Comparison of ENCODE assay signal across 8 cellular contexts in the genomic region with DNA sequence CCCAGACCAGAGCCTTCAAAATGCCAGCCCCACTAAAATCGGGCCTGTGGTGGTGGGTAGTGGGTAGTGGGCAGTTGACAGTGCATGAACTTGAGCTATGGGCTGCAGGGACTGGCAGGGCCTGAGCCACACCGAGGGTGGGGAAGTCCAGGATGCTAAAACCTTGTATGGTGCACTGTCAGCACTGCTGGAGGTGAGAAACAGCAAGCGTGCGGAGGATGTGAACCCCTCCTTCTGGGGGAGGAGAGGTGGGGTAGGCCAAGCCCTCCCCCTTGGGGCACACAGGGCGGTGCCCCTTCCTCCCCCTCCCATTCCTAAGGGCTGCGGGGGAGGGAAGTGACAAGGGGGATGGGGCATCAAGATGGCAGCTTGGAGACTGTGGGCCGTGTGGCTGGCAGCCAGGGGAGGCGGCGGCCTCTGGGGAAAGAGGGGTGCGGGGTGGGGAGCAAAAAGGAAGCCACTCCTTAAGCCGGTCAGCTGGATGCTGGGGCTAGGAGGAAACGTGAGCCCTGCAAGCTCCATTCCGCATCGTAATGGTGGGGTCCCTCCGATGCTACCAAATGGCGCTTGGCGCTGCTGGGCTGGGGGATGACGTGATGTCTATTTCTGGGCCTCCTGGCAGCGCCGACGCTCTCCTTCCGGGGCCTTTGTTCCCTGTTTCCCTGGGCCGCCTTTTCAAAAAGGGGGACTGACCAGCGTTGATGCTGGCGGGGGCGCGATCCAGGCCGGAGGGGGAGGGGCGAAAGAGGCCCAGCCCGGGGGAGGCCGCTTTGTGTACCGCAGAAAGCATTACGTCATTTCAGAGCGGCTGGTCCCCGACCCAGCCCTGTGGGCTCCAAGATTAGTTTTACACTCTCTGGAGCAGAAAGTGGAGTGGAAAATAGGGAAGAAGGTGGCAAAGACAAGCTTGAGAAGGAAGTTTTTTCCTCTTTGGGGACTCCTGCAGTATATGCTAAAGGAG. TPM values are rescaled to one million over a fixed set of nuclear protein-coding genes. Genes with fewer than 3 reads are reported as not detected.
DNase-seq lines count a peak whose midpoint lies in the region; ATAC-seq and TF ChIP-seq lines count a peak whose summit lies in the region.

No MANE protein-coding gene starts in this region.

- 2 to 5% methylated on average over 29 to 34 of the region's 35 CpGs for WGBS in lower leg skin, 2 donors

- TF ChIP-seq CTCF in dorsolateral prefrontal cortex (IDR thresholded peaks at IDR 0.05 in 54 of 56, conservative IDR thresholded peaks at IDR 0.05 in 2 of 56; ENCODE audit: low read depth in 1 of 56, partially characterized antibody in 56 of 56) = peak in 8 of 56 donors; percentile 3 to 35 (median 14)
- TF ChIP-seq CTCF in lower leg skin (IDR thresholded peaks at IDR 0.05) = no peak

- ATAC-seq in GM21529 (IDR thresholded peaks at IDR 0.05; ENCODE audit: unreplicated experiment) (peak; percentile 25), HG03280 (IDR thresholded peaks at IDR 0.05; ENCODE audit: unreplicated experiment) (no peak)

- TF ChIP-seq POLR2A in lower leg skin (IDR thresholded peaks at IDR 0.05) = no peak

- peak; percentile 33 to 97 (median 93) for DNase-seq in C1 segment of cervical spinal cord (lab: John Stamatoyannopoulos, UW)
- DNase-seq in NCI-H345 (lab: John Stamatoyannopoulos, UW) = peak; percentile 98
- peak; percentile 40 for DNase-seq in activated CD4-positive, alpha-beta T cell treated with anti-CD3 and anti-CD28 coated beads, Interleukin-2, amount 50 U/mL, for 1 hour
- DNase-seq in dorsolateral prefrontal cortex = peak; percentile 74 to 93 (median 90)
- DNase-seq in lower leg skin (ENCODE audit: low spot score in 2 of 2) = peak; percentile 44 to 95
- peak in 2 of 3 experiments; percentile 13 to 22 for DNase-seq in stimulated activated CD4-positive, alpha-beta T cell treated with anti-CD3 and anti-CD28 coated beads, TNF-alpha, amount 100 ng/mL, for 4 hours (ENCODE audit: low read depth in 3 of 3)

- H3K27ac ChIP-seq in dorsolateral prefrontal cortex = peak overlapping the region; percentile 75 to 99 (median 98)

- intact Hi-C loops in dorsolateral prefrontal cortex (cut with DNase I) (loop anchor here (1.0 to 5.0 kb wide), 6 partner anchors 11 to 192 kb away; a partner anchor contains a TSS), lower leg skin (cut with DNase I; ENCODE audit: low total_unique reads) (no loop called here)

- H3K4me3 ChIP-seq in dorsolateral prefrontal cortex = peak overlapping the region; percentile 61 to 97 (median 88)
- H3K4me3 ChIP-seq in lower leg skin (ENCODE audit: low read depth, poor library complexity, severe bottlenecking) = no peak overlapping the region

- no peaks in the 10 kb centered on the region for H3K27me3 ChIP-seq in dorsolateral prefrontal cortex

RNA-seq across cellular contexts. Expression of a gene that starts 0.8 kb away (rescaled TPM):
- total RNA-seq in dorsolateral prefrontal cortex = 100 to 1,000 TPM; 201 to 462 (median 357) TPM
- 1 to 10 TPM; 1.7 to 4.0 (median 3.5) TPM for total RNA-seq in lower leg skin

RNA-seq across cellular contexts. Expression of a gene that starts 3.1 kb away (rescaled TPM):
- total RNA-seq in dorsolateral prefrontal cortex (100 to 1,000 TPM in 1 of 120 experiments, 10 to 100 TPM in 119; 52.2 to 105 (median 72.7) TPM), lower leg skin (10 to 100 TPM; 24.9 to 43.9 (median 33.6) TPM)

RNA-seq across cellular contexts. Expression of a gene that starts 51.0 kb away (rescaled TPM):
- total RNA-seq in dorsolateral prefrontal cortex (10 to 100 TPM; 13.3 to 34.9 (median 21.2) TPM), lower leg skin (10 to 100 TPM; 16.1 to 34.2 (median 24.2) TPM)

Comparison
In these comparisons a context has a peak if more than half of its experiments do, and no peak if none do; other contexts are left out.
1. DNase-seq: peak in every context shown above with its lines; median percentile 98 in NCI-H345; 93 in C1 segment of cervical spinal cord; 90 in dorsolateral prefrontal cortex; 70 in lower leg skin; 40 in activated CD4-positive, alpha-beta T cell treated with anti-CD3 and anti-CD28 coated beads, Interleukin-2, amount 50 U/mL, for 1 hour; 18 in stimulated activated CD4-positive, alpha-beta T cell treated with anti-CD3 and anti-CD28 coated beads, TNF-alpha, amount 100 ng/mL, for 4 hours.
2. RNA of a gene that starts 0.8 kb away (total RNA-seq): 201 to 462 TPM in dorsolateral prefrontal cortex; 1.7 to 4.0 TPM in lower leg skin; every median in the first group is over 10 times any median in the second.